24 cellular contexts compared by ENCODE assay signal in the genomic region with DNA sequence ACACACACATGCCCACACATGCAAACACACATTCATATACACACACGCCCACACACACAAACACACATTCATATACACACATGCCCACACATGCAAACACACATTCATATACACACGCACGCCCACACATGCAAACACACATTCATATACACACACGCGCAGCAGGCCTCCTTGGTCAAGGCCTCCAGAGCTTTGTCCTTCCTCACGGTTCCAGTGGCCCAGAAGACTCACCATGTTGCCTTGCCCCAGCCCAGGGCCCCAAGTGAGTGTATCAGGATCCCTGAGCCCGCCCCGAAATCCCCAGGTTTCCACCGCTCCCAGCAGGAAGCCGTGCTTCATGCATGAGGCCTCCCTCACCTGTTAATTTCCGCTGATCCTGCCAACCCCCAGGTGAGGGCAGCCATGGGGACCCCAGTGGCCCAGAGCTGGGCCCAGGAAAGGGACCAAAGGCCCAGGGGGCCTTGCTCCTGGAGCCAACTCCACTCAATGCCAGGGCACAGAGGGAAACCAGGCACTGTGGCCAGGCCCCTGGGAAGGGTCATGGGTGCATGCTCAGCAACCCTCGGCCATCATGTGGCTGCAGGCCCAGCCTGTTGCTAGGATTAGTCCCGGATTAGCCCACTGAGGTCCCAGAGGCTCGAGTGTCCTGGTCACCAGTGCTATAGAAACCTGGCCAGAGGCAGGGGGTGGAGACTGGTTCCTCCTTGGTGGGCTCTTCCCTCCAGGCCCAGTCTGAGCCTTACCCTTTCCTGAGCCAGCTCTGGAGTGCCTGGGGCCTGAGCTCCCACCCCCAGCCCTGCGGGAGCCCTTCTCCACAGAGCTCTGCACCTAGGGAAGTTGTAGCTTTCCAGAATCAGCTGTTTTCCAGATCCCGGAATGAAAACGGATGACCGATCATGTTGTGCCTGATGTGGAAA. TPM values are rescaled to one million over a fixed set of nuclear protein-coding genes. Genes with fewer than 3 reads are reported as not detected.
A peak's percentile ranks its signal among the peaks of the same experiment; 100 is the strongest.
DNase-seq lines count a peak whose midpoint lies in the region; FAIRE-seq and TF ChIP-seq lines count a peak whose summit lies in the region.
"Had no signal": no experiment of that assay in that cellular context is flagged by ENCODE, and none has a peak within 500 bp of the region (broad histone marks: within the 10 kb centered on the region; RNA-seq: fewer than 3 reads in every experiment).

No MANE protein-coding gene starts in this region.

- H3K4me1 ChIP-seq in H1 (replicated peaks in 1 of 4; ENCODE audit: control insufficient read depth in 3 of 4, insufficient read depth in 4 of 4, low read length in 3 of 4) (peaks cover 0 to 6% (median 2%) of the 10 kb centered on the region in 4 experiments; a peak in 6 of 7 replicates), spleen (peaks cover 0 to 37% (median 15%) of the 10 kb centered on the region in 6 donors), stomach (peaks cover 6 to 18% (median 9%) of the 10 kb centered on the region in 4 donors)
- H3K4me1 ChIP-seq: HAP-1 had no signal

- peaks cover 10% of the 10 kb centered on the region; the same call in 1 of the 2 replicates for H3K23me2 ChIP-seq in H1 (ENCODE audit: low read depth, low read length)

- peaks cover 4% of the 10 kb centered on the region for H3K27me3 Mint-ChIP-seq in activated T-helper 2 cell treated with anti-CD3 and anti-CD28 coated beads, Interferon-gamma antibody, Interleukin-2, Interleukin-4, amounts not matched to agents 10 μg/mL and 5 μg/mL and 100 μg/mL, durations not matched to agents 14 hours and 24 hours and 36 hours (ENCODE audit: low read depth)

- H3K4ac ChIP-seq in H1 (replicated peaks; ENCODE audit: insufficient read length, low read depth, low read length) = no peak overlapping the region

- H3K36me3 ChIP-seq in H1 (ENCODE audit: control insufficient read depth in 2 of 4, insufficient read depth in 4 of 4, low read length in 3 of 4) (no peaks in the 10 kb centered on the region), spleen (no peaks in the 10 kb centered on the region), stomach (no peaks in the 10 kb centered on the region)
- H3K36me3 ChIP-seq: HAP-1 had no signal

- no peaks in the 10 kb centered on the region for H3K79me1 ChIP-seq in H1 (ENCODE audit: low read depth, low read length)

- TF ChIP-seq CTCF in H1 (IDR thresholded peaks at IDR 0.05; ENCODE audit: control extremely low read depth in 1 of 3, insufficient read depth in 1 of 3, low read depth in 1 of 3, low read length in 3 of 3) = no peak
- TF ChIP-seq CTCF in spleen (IDR thresholded peaks at IDR 0.05 in 8 of 11, conservative IDR thresholded peaks at IDR 0.05 in 3 of 11) = no peak
- no peak for TF ChIP-seq CTCF in stomach (IDR thresholded peaks at IDR 0.05)

- no peaks in the 10 kb centered on the region for H4K20me1 ChIP-seq in H1 (replicated peaks in 1 of 2; ENCODE audit: control insufficient read depth in 1 of 2, insufficient read depth in 2 of 2, low read length in 2 of 2)

- no peak overlapping the region for H4K5ac ChIP-seq in H1 (ENCODE audit: insufficient read length, low read depth, low read length)

- H3K56ac ChIP-seq in H1 (replicated peaks; ENCODE audit: insufficient read length, low read depth, low read length) = no peak overlapping the region

- H3K4me2 ChIP-seq in H1 (ENCODE audit: insufficient read depth in 1 of 2, low read depth in 2 of 2, low read length in 2 of 2) = no peak overlapping the region

- H2AK5ac ChIP-seq in H1 (ENCODE audit: low read depth, low read length) = peak overlapping the region; percentile 65; the same call in 1 of the 2 replicates

- no peak overlapping the region for H3K14ac ChIP-seq in H1 (ENCODE audit: insufficient read length)

- POLR2A ChIA-PET in H1 (lab: Charles Lee; ENCODE audit: partially characterized antibody) = no interaction called here

- H3K79me2 ChIP-seq in H1 (ENCODE audit: control insufficient read depth in 1 of 2, insufficient read depth in 2 of 2, low read length in 2 of 2) = no peaks in the 10 kb centered on the region

- TF ChIP-seq EP300 in H1 (IDR thresholded peaks at IDR 0.05; ENCODE audit: borderline replicate concordance in 1 of 2, low read depth in 2 of 2, low read length in 2 of 2) = no peak
- no peak for TF ChIP-seq EP300 in stomach (IDR thresholded peaks at IDR 0.05)

- no peak overlapping the region; the same call in 1 of the 2 replicates for H4K8ac ChIP-seq in H1 (ENCODE audit: extremely low read depth, insufficient read depth, low read length)

- no peak overlapping the region for H3K23ac ChIP-seq in H1 (ENCODE audit: insufficient read length)

- no peak for TF ChIP-seq RAD21 in H1 (IDR thresholded peaks at IDR 0.05 in 1 of 2, conservative IDR thresholded peaks at IDR 0.05 in 1 of 2; ENCODE audit: low read depth in 2 of 2, low read length in 2 of 2)

- H2BK5ac ChIP-seq in H1 (ENCODE audit: low read depth, low read length) = no peak overlapping the region

- H2BK20ac ChIP-seq in H1 (ENCODE audit: low read length) = no peak overlapping the region; the same call in 1 of the 2 replicates

- no peaks in the 10 kb centered on the region for H3K9me3 Mint-ChIP-seq in activated T-helper 2 cell treated with anti-CD3 and anti-CD28 coated beads, Interferon-gamma antibody, Interleukin-2, Interleukin-4, amounts not matched to agents 10 μg/mL and 5 μg/mL and 100 μg/mL, durations not matched to agents 14 hours and 24 hours and 36 hours

- H3K4me3 Mint-ChIP-seq in activated T-helper 2 cell treated with anti-CD3 and anti-CD28 coated beads, Interferon-gamma antibody, Interleukin-2, Interleukin-4, amounts not matched to agents 10 μg/mL and 5 μg/mL and 100 μg/mL, durations not matched to agents 14 hours and 24 hours and 36 hours (ENCODE audit: low read depth) = no peak overlapping the region
- H3K4me3 Mint-ChIP-seq: CD4-positive, CD25-positive, alpha-beta regulatory T cell had no signal

- H2BK120ac ChIP-seq in H1 (replicated peaks; ENCODE audit: low read depth, low read length) = no peak overlapping the region

- H3K27ac ChIP-seq in H1 (ENCODE audit: low read depth, low read length) = no peak overlapping the region
- no peak overlapping the region for H3K27ac ChIP-seq in spleen
- no peak overlapping the region for H3K27ac ChIP-seq in stomach

- DNase-seq in activated effector memory CD4-positive, alpha-beta T cell treated with anti-CD3 and anti-CD28 coated beads, Interleukin-2, amount 50 U/mL, for 16 hours = peak; percentile 31
- no peak for DNase-seq in activated effector memory CD4-positive, alpha-beta T cell treated with Interleukin-2 at 50 U/mL for 16 hours
- DNase-seq in H1 (ENCODE audit: low read depth in 1 of 2, low spot score in 2 of 2) (no peak), midbrain (lab: John Stamatoyannopoulos, UW) (peak; percentile 2), spleen (peak; percentile 49), stomach (no peak), iPS-NIHi11 (ENCODE audit: low spot score) (no peak)
- DNase-seq in activated T-helper 2 cell treated with anti-CD3 and anti-CD28 coated beads, Interferon-gamma antibody, Interleukin-2, Interleukin-4, amounts not matched to agents 10 μg/mL and 5 μg/mL and 100 μg/mL, durations not matched to agents 14 hours and 24 hours and 36 hours (ENCODE audit: low spot score) = no peak
- DNase-seq: 8988T; CD4-positive, CD25-positive, alpha-beta regulatory T cell; COR-L47; DMS 273 treated with DMSO at 0.1 percent for 48 hours; DND-41; KBM-7; NCI-H1105 treated with DMSO at 0.1 percent for 48 hours; NCI-H1694; NCI-H2081 treated with DMSO at 0.1 percent for 48 hours; NCI-H446 treated with DMSO at 0.1 percent for 48 hours; NK-92 treated with Interleukin-12 subunit alpha and Interleukin-12 subunit beta, amount 100 ng/mL, for 24 hours; SHP77 treated with DMSO at 0.1 percent for 48 hours had no signal

- no peak overlapping the region for H4K91ac ChIP-seq in H1 (replicated peaks; ENCODE audit: insufficient read length, low read length)

- no peaks in the 10 kb centered on the region for H3K36me3 Mint-ChIP-seq in activated T-helper 2 cell treated with anti-CD3 and anti-CD28 coated beads, Interferon-gamma antibody, Interleukin-2, Interleukin-4, amounts not matched to agents 10 μg/mL and 5 μg/mL and 100 μg/mL, durations not matched to agents 14 hours and 24 hours and 36 hours (ENCODE audit: low read depth)
- H3K36me3 Mint-ChIP-seq: CD4-positive, CD25-positive, alpha-beta regulatory T cell had no signal

- no peak overlapping the region for H3K9ac ChIP-seq in H1 (replicated peaks in 1 of 4; ENCODE audit: extremely low read depth in 1 of 4, low read depth in 3 of 4, low read length in 3 of 4)

- CTCF ChIA-PET in H1 (lab: Charles Lee; ENCODE audit: partially characterized antibody) = interaction anchor here (0.8 to 2.0 kb wide), 5 partner anchors 12 to 227 kb away, joined by 3 to 5 read pairs (median 3); no protein-coding TSS in a partner anchor

- no peak overlapping the region; the same call in 1 of the 2 replicates for H3K18ac ChIP-seq in H1 (ENCODE audit: extremely low read depth, low read length)

- H3K27ac Mint-ChIP-seq in activated T-helper 2 cell treated with anti-CD3 and anti-CD28 coated beads, Interferon-gamma antibody, Interleukin-2, Interleukin-4, amounts not matched to agents 10 μg/mL and 5 μg/mL and 100 μg/mL, durations not matched to agents 14 hours and 24 hours and 36 hours = no peak overlapping the region
- H3K27ac Mint-ChIP-seq: CD4-positive, CD25-positive, alpha-beta regulatory T cell had no signal

- H3K9me3 ChIP-seq in H1 (ENCODE audit: insufficient read depth in 2 of 2, low read depth in 1 of 2, low read length in 1 of 2) = no peaks in the 10 kb centered on the region
- no peaks in the 10 kb centered on the region for H3K9me3 ChIP-seq in spleen
- H3K9me3 ChIP-seq in stomach = no peaks in the 10 kb centered on the region
- H3K9me3 ChIP-seq: HAP-1 had no signal

- intact Hi-C loops in spleen (cut with DNase I; ENCODE audit: low total_unique reads) (no loop called here), stomach (cut with DNase I; ENCODE audit: low total_unique reads) (no loop called here)
- intact Hi-C loops in activated T-helper 2 cell treated with anti-CD3 and anti-CD28 coated beads, Interferon-gamma antibody, Interleukin-2, Interleukin-4, amounts not matched to agents 10 μg/mL and 5 μg/mL and 100 μg/mL, durations not matched to agents 14 hours and 24 hours and 36 hours (cut with micrococcal nuclease) = no loop called here

- TF ChIP-seq POLR2A in H1 (IDR thresholded peaks at IDR 0.05; ENCODE audit: control extremely low read depth in 1 of 2, low read depth in 2 of 2, low read length in 2 of 2) = no peak
- no peak for TF ChIP-seq POLR2A in spleen (IDR thresholded peaks at IDR 0.05)
- TF ChIP-seq POLR2A in stomach (IDR thresholded peaks at IDR 0.05) = no peak

- H3K4me3 ChIP-seq in H1 (ENCODE audit: extremely low read depth in 1 of 4, insufficient read depth in 2 of 4, low read depth in 3 of 4, low read length in 4 of 4) (no peak overlapping the region), spleen (no peak overlapping the region), stomach (no peak overlapping the region)
- H3K4me3 ChIP-seq: HAP-1 had no signal

- H3K27me3 ChIP-seq in H1 (replicated peaks in 1 of 4; ENCODE audit: control insufficient read depth in 3 of 4, extremely low read depth in 1 of 4, insufficient read depth in 3 of 4, low read length in 3 of 4) (no peaks in the 10 kb centered on the region), spleen (replicated peaks in 1 of 7) (peaks cover 0 to 17% (median 0%) of the 10 kb centered on the region in 7 donors), stomach (peaks cover 0 to 3% (median 0%) of the 10 kb centered on the region in 3 donors)

- no peaks in the 10 kb centered on the region for H3K4me1 Mint-ChIP-seq in activated T-helper 2 cell treated with anti-CD3 and anti-CD28 coated beads, Interferon-gamma antibody, Interleukin-2, Interleukin-4, amounts not matched to agents 10 μg/mL and 5 μg/mL and 100 μg/mL, durations not matched to agents 14 hours and 24 hours and 36 hours (ENCODE audit: low read depth)
- H3K4me1 Mint-ChIP-seq: CD4-positive, CD25-positive, alpha-beta regulatory T cell had no signal

- H2BK12ac ChIP-seq in H1 (ENCODE audit: low read depth, low read length) = 0 out of 2 replicates have a peak overlapping the region, but pooled peaks have one; percentile 50

- no peak overlapping the region for H2AFZ ChIP-seq in H1 (ENCODE audit: low read length)

- FAIRE-seq in H1 (lab: Jason Lieb, UNC) = no peak

- WGBS in H1 (ENCODE audit: extremely low coverage in 1 of 2, insufficient coverage in 1 of 2, insufficient read length in 1 of 2, insufficient replicate concordance in 2 of 2, low coverage in 1 of 2, low lambda C conversion rate in 2 of 2, missing lambda C conversion rate in 1 of 2), 2 experiments = 95% methylated on average over 18 of the region's 18 CpGs; no CpG with 5 or more reads in 1 of the 2 experiments
- 89 to 92% (median 90%) methylated on average over 15 to 18 of the region's 18 CpGs for WGBS in spleen, 5 donors
- 85 to 94% (median 91%) methylated on average over 15 to 18 of the region's 18 CpGs for WGBS in stomach, 5 donors

- H2BK15ac ChIP-seq in H1 (ENCODE audit: low read length) = no peak overlapping the region; the same call in 1 of the 2 replicates

RNA-seq across cellular contexts. Expression of a gene that starts 34.4 kb away (rescaled TPM):
- total RNA-seq in H1 (2021; fragmentation: NEBNext Ultra II Directional; extraction: Animal tissue kit (Norgen Biotek cat#: 25700)) = 1.3 and 1.5 TPM in 2 replicates
- polyA plus RNA-seq in H1 (2011; rRNA removed) = 0.74 and 2.0 TPM in 2 replicates
- polyA plus RNA-seq in H1 (2011; cell fraction: cytosol; rRNA removed) = 1.1 TPM
- polyA plus RNA-seq in H1 (2011; cell fraction: nucleus; rRNA removed) = 0.37 TPM
- 1.6 to 3.2 TPM (median 2.7 TPM) in 4 replicates for polyA plus RNA-seq in H1 (2012, experiment 1 of 2)
- polyA plus RNA-seq in H1 (2012, experiment 2 of 2) = 1.00 TPM
- 2.0 TPM for polyA plus RNA-seq in H1 (2013, experiment 1 of 2)
- 2.6 TPM for polyA plus RNA-seq in H1 (2013, experiment 2 of 2)
- 0.20 and 0.57 TPM in 2 replicates for polyA minus RNA-seq in H1 (2011; rRNA and poly(A)+ RNA removed)
- polyA minus RNA-seq in H1 (2011; cell fraction: cytosol; rRNA and poly(A)+ RNA removed) = 0.88 TPM
- polyA minus RNA-seq in H1 (2011; cell fraction: nucleus; rRNA and poly(A)+ RNA removed) = 0.70 TPM
- 10 to 100 TPM; 10.2 to 66.6 (median 25.7) TPM for total RNA-seq in spleen
- 1 to 10 TPM in 2 of 3 donors, under 1 TPM in 1; 0.74 to 9.8 (median 4.0) TPM for polyA plus RNA-seq in spleen
- 100 to 1,000 TPM in 1 of 5 donors, 10 to 100 TPM in 3, 1 to 10 TPM in 1; 5.2 to 164 (median 29.2) TPM for total RNA-seq in stomach
- 1 to 10 TPM; 3.8 to 9.6 (median 5.2) TPM for polyA plus RNA-seq in stomach
- 0.05 and 0.16 TPM in 2 replicates for total RNA-seq in activated T-helper 2 cell treated with anti-CD3 and anti-CD28 coated beads, Interferon-gamma antibody, Interleukin-2, Interleukin-4, amounts not matched to agents 10 μg/mL and 5 μg/mL and 100 μg/mL, durations not matched to agents 14 hours and 24 hours and 36 hours
- total RNA-seq: G401, RPMI7951 had no signal
- polyA plus RNA-seq: CD4-positive, CD25-positive, alpha-beta regulatory T cell had no signal

RNA-seq across cellular contexts. Expression of a gene that starts 56.2 kb away (rescaled TPM):
- not detected in 2 replicates for total RNA-seq in H1 (2021; fragmentation: NEBNext Ultra II Directional; extraction: Animal tissue kit (Norgen Biotek cat#: 25700))
- polyA plus RNA-seq in H1 (2011; rRNA removed) = not detected in 2 replicates
- polyA plus RNA-seq in H1 (2011; cell fraction: cytosol; rRNA removed) = not detected
- not detected for polyA plus RNA-seq in H1 (2011; cell fraction: nucleus; rRNA removed)
- polyA plus RNA-seq in H1 (2012, experiment 1 of 2) = not detected in 4 replicates
- polyA plus RNA-seq in H1 (2012, experiment 2 of 2) = not detected
- polyA plus RNA-seq in H1 (2013, experiment 1 of 2) = not detected
- polyA plus RNA-seq in H1 (2013, experiment 2 of 2) = not detected
- not detected in 2 replicates for polyA minus RNA-seq in H1 (2011; rRNA and poly(A)+ RNA removed)
- not detected for polyA minus RNA-seq in H1 (2011; cell fraction: cytosol; rRNA and poly(A)+ RNA removed)
- polyA minus RNA-seq in H1 (2011; cell fraction: nucleus; rRNA and poly(A)+ RNA removed) = not detected
- 1 to 10 TPM in 2 of 7 donors, not detected in 5; 1.3 to 1.5 TPM for total RNA-seq in spleen
- 1 to 10 TPM; 1.3 to 2.4 (median 1.9) TPM for polyA plus RNA-seq in spleen
- not detected for total RNA-seq in stomach
- polyA plus RNA-seq in stomach = 10 to 100 TPM in 1 of 3 donors, 1 to 10 TPM in 1, not detected in 1; 7.2 to 37.6 TPM
- total RNA-seq in activated T-helper 2 cell treated with anti-CD3 and anti-CD28 coated beads, Interferon-gamma antibody, Interleukin-2, Interleukin-4, amounts not matched to agents 10 μg/mL and 5 μg/mL and 100 μg/mL, durations not matched to agents 14 hours and 24 hours and 36 hours = not detected in 2 replicates
- total RNA-seq: CD4-positive, CD25-positive, alpha-beta regulatory T cell; G401; RPMI7951 had no signal
- polyA plus RNA-seq: AG04450; CD4-positive, CD25-positive, alpha-beta regulatory T cell had no signal

Comparison
In these comparisons a context has a peak if more than half of its experiments do, and no peak if none do; other contexts are left out.
1. DNase-seq: peak in activated effector memory CD4-positive, alpha-beta T cell treated with anti-CD3 and anti-CD28 coated beads, Interleukin-2, amount 50 U/mL, for 16 hours (single experiment), midbrain (single experiment) and spleen (single experiment); none in activated effector memory CD4-positive, alpha-beta T cell treated with Interleukin-2 at 50 U/mL for 16 hours (single experiment), H1 (0 of 2), stomach (single experiment), activated T-helper 2 cell treated with anti-CD3 and anti-CD28 coated beads, Interferon-gamma antibody, Interleukin-2, Interleukin-4, amounts not matched to agents 10 μg/mL and 5 μg/mL and 100 μg/mL, durations not matched to agents 14 hours and 24 hours and 36 hours (single experiment) and iPS-NIHi11 (single experiment).